Comparison of ENCODE assay signal across 25 cellular contexts in the genomic region with DNA sequence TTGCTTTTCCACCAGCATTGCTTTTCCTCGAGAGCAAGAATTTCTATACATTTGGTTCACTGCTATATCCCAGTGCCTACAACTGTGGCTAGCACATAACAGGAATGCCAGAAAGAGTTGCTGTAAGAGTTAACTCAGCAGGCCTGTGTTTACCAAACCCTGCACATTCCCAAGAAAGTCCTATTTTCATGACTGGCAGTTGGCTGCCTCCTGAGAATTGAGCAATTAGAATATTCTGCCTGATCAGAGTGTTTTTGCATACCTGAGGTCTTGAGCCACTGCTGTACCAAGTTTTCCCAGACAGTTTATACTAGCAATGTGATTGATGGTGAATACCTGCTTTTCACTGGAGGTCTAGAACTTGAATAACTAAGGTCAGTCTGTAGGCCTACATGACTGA.
"Had no signal": no experiment of that assay in that cellular context is flagged by ENCODE, and none has a peak within 500 bp of the region (broad histone marks: within the 10 kb centered on the region; RNA-seq: fewer than 3 reads in every experiment).

No MANE protein-coding gene starts in this region.

- H3K27me3 ChIP-seq: brain microvascular endothelial cell, gastroesophageal sphincter, pancreas, sigmoid colon, thyroid gland, upper lobe of right lung had no signal

- H3K27ac Mint-ChIP-seq: memory B cell; natural killer cell treated with Interleukin-12 subunit alpha and Interleukin-12 subunit beta and Interleukin-15 and Interleukin-18, amount 100 ng/mL, for 72 hours; stimulated activated effector memory CD8-positive, alpha-beta T cell treated with anti-CD3 and anti-CD28 coated beads, Interleukin-12 subunit alpha, Interleukin-12 subunit beta, amount 100 ng/mL, for 72 hours; stimulated activated naive CD8-positive, alpha-beta T cell treated with anti-CD3 and anti-CD28 coated beads, Interleukin-15, Interleukin-2, amounts not matched to agents 100 ng/mL and 50 ng/mL, for 24 hours had no signal

- ATAC-seq: gastroesophageal sphincter; left cardiac atrium; natural killer cell treated with Interleukin-12 subunit alpha and Interleukin-12 subunit beta and Interleukin-15 and Interleukin-18, amount 100 ng/mL, for 72 hours; pancreas; psoas muscle; stimulated activated effector memory CD8-positive, alpha-beta T cell treated with anti-CD3 and anti-CD28 coated beads, Interleukin-12 subunit alpha, Interleukin-12 subunit beta, amount 100 ng/mL, for 72 hours; upper lobe of right lung had no signal

- FAIRE-seq: endothelial cell of umbilical vein, keratinocyte, pancreas, small intestine had no signal

- H3K27ac ChIP-seq: brain microvascular endothelial cell, gastroesophageal sphincter, pancreas, psoas muscle, sigmoid colon, thyroid gland, upper lobe of right lung had no signal

- DNase-seq: activated CD4-positive, alpha-beta T cell treated with anti-CD3 and anti-CD28 coated beads for 4 hours; activated CD4-positive, alpha-beta T cell treated with anti-CD3 and anti-CD28 coated beads, Interleukin-2, amount 50 U/mL, for 4 hours; activated CD8-positive, alpha-beta memory T cell treated with anti-CD3 and anti-CD28 coated beads for 24 hours; activated gamma-delta T cell; activated naive CD4-positive, alpha-beta T cell treated with anti-CD3 and anti-CD28 coated beads, Interleukin-2, amount 50 U/mL, for 16 hours; aorta; brain microvascular endothelial cell; cortex of kidney; hippocampal formation; left cardiac atrium; pancreas; psoas muscle; sigmoid colon; small intestine; stimulated activated CD4-positive, alpha-beta T cell treated with anti-CD3 and anti-CD28 coated beads, Interleukin-4, amount 100 ng/mL, for 24 hours; T-helper 1 cell; thyroid gland; upper lobe of right lung had no signal

- H3K27me3 Mint-ChIP-seq: memory B cell; natural killer cell treated with Interleukin-12 subunit alpha and Interleukin-12 subunit beta and Interleukin-15 and Interleukin-18, amount 100 ng/mL, for 72 hours; stimulated activated naive CD8-positive, alpha-beta T cell treated with anti-CD3 and anti-CD28 coated beads, Interleukin-15, Interleukin-2, amounts not matched to agents 100 ng/mL and 50 ng/mL, for 24 hours had no signal

- H3K4me3 ChIP-seq: gastroesophageal sphincter, pancreas, psoas muscle, sigmoid colon, thyroid gland, upper lobe of right lung had no signal

- H3K4me3 Mint-ChIP-seq: memory B cell; natural killer cell treated with Interleukin-12 subunit alpha and Interleukin-12 subunit beta and Interleukin-15 and Interleukin-18, amount 100 ng/mL, for 72 hours; stimulated activated effector memory CD8-positive, alpha-beta T cell treated with anti-CD3 and anti-CD28 coated beads, Interleukin-12 subunit alpha, Interleukin-12 subunit beta, amount 100 ng/mL, for 72 hours; stimulated activated naive CD8-positive, alpha-beta T cell treated with anti-CD3 and anti-CD28 coated beads, Interleukin-15, Interleukin-2, amounts not matched to agents 100 ng/mL and 50 ng/mL, for 24 hours had no signal

- H3K9me3 ChIP-seq: gastroesophageal sphincter, pancreas, psoas muscle, sigmoid colon, thyroid gland, upper lobe of right lung had no signal

- H3K9me3 Mint-ChIP-seq: memory B cell; natural killer cell treated with Interleukin-12 subunit alpha and Interleukin-12 subunit beta and Interleukin-15 and Interleukin-18, amount 100 ng/mL, for 72 hours; stimulated activated effector memory CD8-positive, alpha-beta T cell treated with anti-CD3 and anti-CD28 coated beads, Interleukin-12 subunit alpha, Interleukin-12 subunit beta, amount 100 ng/mL, for 72 hours; stimulated activated naive CD8-positive, alpha-beta T cell treated with anti-CD3 and anti-CD28 coated beads, Interleukin-15, Interleukin-2, amounts not matched to agents 100 ng/mL and 50 ng/mL, for 24 hours had no signal
